ENCODE assay signal across 12 cellular contexts in genomic region chr4:3613980-3614730, GRCh38.
DNase-seq lines count a peak whose midpoint lies in the region; TF ChIP-seq lines count a peak whose summit lies in the region.
"Had no signal": no experiment of that assay in that cellular context is flagged by ENCODE, and none has a peak within 500 bp of the region (broad histone marks: within the 10 kb centered on the region; RNA-seq: fewer than 3 reads in every experiment).

No MANE protein-coding gene starts in this region.

- in situ Hi-C loops in G401 (cut with HindIII; ENCODE audit: low sequenced_read_pairs): no loop called here

- no peaks in the 10 kb centered on the region for H3K27me3 ChIP-seq in cardiac muscle cell
- H3K27me3 ChIP-seq in osteoblast (ENCODE audit: insufficient read depth, low read length): no peaks in the 10 kb centered on the region
- peaks cover 17% of the 10 kb centered on the region for H3K27me3 ChIP-seq in PC-9 (ENCODE audit: insufficient read depth, low read depth)
- H3K27me3 ChIP-seq: colonic mucosa had no signal

- peak overlapping the region; percentile 28 for H3K27ac ChIP-seq in cardiac muscle cell
- H3K27ac ChIP-seq in osteoblast (ENCODE audit: low read depth, low read length): no peak overlapping the region
- H3K27ac ChIP-seq in PC-9: no peak overlapping the region
- H3K27ac ChIP-seq: colonic mucosa had no signal

- POLR2A ChIA-PET in PC-9 (lab: Charles Lee; ENCODE audit: unreplicated experiment): no interaction called here

- H2AFZ ChIP-seq in osteoblast (ENCODE audit: low read length) (no peak overlapping the region), PC-9 (no peak overlapping the region)

- no TSS peak for BruUV-seq in PC-9 (replicated peaks; lab: Mats Ljungman, UMichigan)

- TF ChIP-seq CTCF in cardiac muscle cell (IDR thresholded peaks at IDR 0.05; ENCODE audit: low read depth, low read length): no peak
- no peak for TF ChIP-seq CTCF in osteoblast (IDR thresholded peaks at IDR 0.05; ENCODE audit: extremely low read depth, low read depth, low read length)
- no peak for TF ChIP-seq CTCF in PC-9 (conservative IDR thresholded peaks at IDR 0.05)

- no peak overlapping the region for H3K4me2 ChIP-seq in osteoblast (ENCODE audit: insufficient read depth, low read length)
- H3K4me2 ChIP-seq in PC-9: no peak overlapping the region

- H3K79me2 ChIP-seq in osteoblast (ENCODE audit: insufficient read depth, low read length): no peaks in the 10 kb centered on the region
- H3K79me2 ChIP-seq in PC-9 (ENCODE audit: low read depth): no peaks in the 10 kb centered on the region

- DNase-seq in G401 (ENCODE audit: low spot score) (peak; percentile 96), NCI-H226 (peak; percentile 40), cardiac muscle cell (ENCODE audit: low read depth in 1 of 2, low spot score in 1 of 2) (peak; percentile 20 to 49), osteoblast (ENCODE audit: insufficient read length, low spot score, missing footprints) (peak; percentile 88), NCI-H187 (lab: John Stamatoyannopoulos, UW) (no peak), germinal center (ENCODE audit: low spot score) (no peak), NCI-H1930 (lab: John Stamatoyannopoulos, UW) (no peak), PC-9 (no peak)
- DNase-seq: activated CD4-positive, alpha-beta T cell treated with anti-CD3 and anti-CD28 coated beads, Interleukin-2, amount 10 ng/mL, durations not matched to agents 24 days and 14 days; activated naive CD4-positive, alpha-beta T cell; colonic mucosa; NCI-H526 had no signal

- intact Hi-C loops in PC-9 (cut with micrococcal nuclease; ENCODE audit: unreplicated experiment): no loop called here

- no peaks in the 10 kb centered on the region for H3K4me1 ChIP-seq in cardiac muscle cell (ENCODE audit: low read depth)
- peaks cover 9% of the 10 kb centered on the region for H3K4me1 ChIP-seq in osteoblast (ENCODE audit: insufficient read depth, low read length)
- no peaks in the 10 kb centered on the region for H3K4me1 ChIP-seq in PC-9 (replicated peaks; ENCODE audit: insufficient read depth)
- H3K4me1 ChIP-seq: colonic mucosa had no signal

- H3K9me3 ChIP-seq in cardiac muscle cell (ENCODE audit: low read depth) (no peaks in the 10 kb centered on the region), osteoblast (ENCODE audit: low read depth, low read length) (no peaks in the 10 kb centered on the region), PC-9 (ENCODE audit: insufficient read depth, low read depth) (no peaks in the 10 kb centered on the region)
- H3K9me3 ChIP-seq: colonic mucosa had no signal

- CTCF ChIA-PET in PC-9 (lab: Charles Lee): no interaction called here

- H4K20me1 ChIP-seq in osteoblast (ENCODE audit: insufficient read depth, low read length): no peaks in the 10 kb centered on the region
- H4K20me1 ChIP-seq in PC-9 (ENCODE audit: insufficient read depth): no peaks in the 10 kb centered on the region

- H3K9me2 ChIP-seq in PC-9 (ENCODE audit: insufficient read depth): no peaks in the 10 kb centered on the region

- no peaks in the 10 kb centered on the region for H3K36me3 ChIP-seq in cardiac muscle cell
- no peaks in the 10 kb centered on the region for H3K36me3 ChIP-seq in osteoblast (ENCODE audit: insufficient read depth, low read length)
- H3K36me3 ChIP-seq in PC-9 (ENCODE audit: low read depth): no peaks in the 10 kb centered on the region
- H3K36me3 ChIP-seq: colonic mucosa had no signal

- H3K4me3 ChIP-seq in cardiac muscle cell (no peak overlapping the region), osteoblast (ENCODE audit: insufficient read depth, low read length) (no peak overlapping the region), PC-9 (no peak overlapping the region)
- H3K4me3 ChIP-seq: colonic mucosa had no signal

- peaks cover 5% of the 10 kb centered on the region; the same call in 1 of the 2 replicates for H3F3A ChIP-seq in PC-9 (ENCODE audit: insufficient read depth, low read depth)

Comparison
In these comparisons a context has a peak if more than half of its experiments do, and no peak if none do; other contexts are left out.
1. DNase-seq: peak in G401 (single experiment), NCI-H226 (single experiment), cardiac muscle cell (2 of 2) and osteoblast (single experiment); none in NCI-H187 (0 of 2), germinal center (single experiment), NCI-H1930 (0 of 2) and PC-9 (0 of 2).